ENCODE assay signal across 28 cellular contexts in genomic region chr7:68421712-68422111, GRCh38.
"Had no signal": no experiment of that assay in that cellular context is flagged by ENCODE, and none has a peak within 500 bp of the region (broad histone marks: within the 10 kb centered on the region; RNA-seq: fewer than 3 reads in every experiment).

No MANE protein-coding gene starts in this region.

- H3K9me3 Mint-ChIP-seq: type B pancreatic cell had no signal

- H3K27ac Mint-ChIP-seq: stimulated activated effector memory CD8-positive, alpha-beta T cell treated with anti-CD3 and anti-CD28 coated beads, Interleukin-12 subunit alpha, Interleukin-12 subunit beta, amount 100 ng/mL, for 72 hours; stimulated activated memory B cell treated with anti-CD40 and anti-IgM and Interleukin-4, amounts not matched to agents 10 μg/mL and 1 μg/mL and 100 μg/mL, for 72 hours; stimulated activated naive B cell treated with anti-CD40 and anti-IgM and Interleukin-4, amounts not matched to agents 10 μg/mL and 1 μg/mL and 100 μg/mL, for 72 hours; stimulated activated naive CD8-positive, alpha-beta T cell treated with anti-CD3 and anti-CD28 coated beads, Interleukin-15, amount 100 ng/mL, for 72 hours; stimulated activated naive CD8-positive, alpha-beta T cell treated with anti-CD3 and anti-CD28 coated beads, Interleukin-15, Interleukin-2, amounts not matched to agents 100 ng/mL and 50 ng/mL, for 24 hours; type B pancreatic cell had no signal

- H3K27me3 Mint-ChIP-seq: stimulated activated memory B cell treated with anti-CD40 and anti-IgM and Interleukin-4, amounts not matched to agents 10 μg/mL and 1 μg/mL and 100 μg/mL, for 72 hours; stimulated activated naive B cell treated with anti-CD40 and anti-IgM and Interleukin-4, amounts not matched to agents 10 μg/mL and 1 μg/mL and 100 μg/mL, for 72 hours; stimulated activated naive CD8-positive, alpha-beta T cell treated with anti-CD3 and anti-CD28 coated beads, Interleukin-15, amount 100 ng/mL, for 72 hours; stimulated activated naive CD8-positive, alpha-beta T cell treated with anti-CD3 and anti-CD28 coated beads, Interleukin-15, Interleukin-2, amounts not matched to agents 100 ng/mL and 50 ng/mL, for 24 hours had no signal

- H3K36me3 ChIP-seq: stomach, suprapubic skin, thoracic aorta, thyroid gland, tibial nerve, transverse colon, upper lobe of left lung, upper lobe of right lung, uterus, vagina had no signal

- FAIRE-seq: urothelium cell line had no signal

- H3K4me1 ChIP-seq: stomach, suprapubic skin, testis, thyroid gland, tibial nerve, transverse colon, upper lobe of left lung, upper lobe of right lung, uterus, vagina had no signal

- H3K4me1 Mint-ChIP-seq: stimulated activated effector memory CD8-positive, alpha-beta T cell treated with anti-CD3 and anti-CD28 coated beads, Interleukin-12 subunit alpha, Interleukin-12 subunit beta, amount 100 ng/mL, for 72 hours; stimulated activated memory B cell treated with anti-CD40 and anti-IgM and Interleukin-4, amounts not matched to agents 10 μg/mL and 1 μg/mL and 100 μg/mL, for 72 hours; stimulated activated naive B cell treated with anti-CD40 and anti-IgM and Interleukin-4, amounts not matched to agents 10 μg/mL and 1 μg/mL and 100 μg/mL, for 72 hours; stimulated activated naive CD8-positive, alpha-beta T cell treated with anti-CD3 and anti-CD28 coated beads, Interleukin-15, amount 100 ng/mL, for 72 hours had no signal

- H3K9me3 ChIP-seq: stomach, suprapubic skin, testis, thoracic aorta, thyroid gland, tibial nerve, transverse colon, upper lobe of left lung, upper lobe of right lung, uterus, vagina had no signal

- ATAC-seq: stimulated activated effector memory CD8-positive, alpha-beta T cell treated with anti-CD3 and anti-CD28 coated beads, Interleukin-12 subunit alpha, Interleukin-12 subunit beta, amount 100 ng/mL, for 72 hours; stimulated activated memory B cell treated with anti-CD40 and anti-IgM and Interleukin-4, amounts not matched to agents 10 μg/mL and 1 μg/mL and 100 μg/mL, for 72 hours; stimulated activated naive B cell treated with anti-CD40 and anti-IgM and Interleukin-4, amounts not matched to agents 10 μg/mL and 1 μg/mL and 100 μg/mL, for 72 hours; stimulated activated naive CD8-positive, alpha-beta T cell treated with anti-CD3 and anti-CD28 coated beads, Interleukin-15, amount 100 ng/mL, for 72 hours; stimulated activated naive CD8-positive, alpha-beta T cell treated with anti-CD3 and anti-CD28 coated beads, Interleukin-15, Interleukin-2, amounts not matched to agents 100 U/mL and 50 U/mL, for 24 hours; upper lobe of right lung had no signal

- H3K27me3 ChIP-seq: stomach, suprapubic skin, testis, thyroid gland, tibial nerve, transverse colon, upper lobe of left lung, upper lobe of right lung, uterus, vagina had no signal

- H3K4me3 Mint-ChIP-seq: stimulated activated effector memory CD8-positive, alpha-beta T cell treated with anti-CD3 and anti-CD28 coated beads, Interleukin-12 subunit alpha, Interleukin-12 subunit beta, amount 100 ng/mL, for 72 hours; stimulated activated memory B cell treated with anti-CD40 and anti-IgM and Interleukin-4, amounts not matched to agents 10 μg/mL and 1 μg/mL and 100 μg/mL, for 72 hours; stimulated activated naive B cell treated with anti-CD40 and anti-IgM and Interleukin-4, amounts not matched to agents 10 μg/mL and 1 μg/mL and 100 μg/mL, for 72 hours; stimulated activated naive CD8-positive, alpha-beta T cell treated with anti-CD3 and anti-CD28 coated beads, Interleukin-15, amount 100 ng/mL, for 72 hours; stimulated activated naive CD8-positive, alpha-beta T cell treated with anti-CD3 and anti-CD28 coated beads, Interleukin-15, Interleukin-2, amounts not matched to agents 100 ng/mL and 50 ng/mL, for 24 hours; type B pancreatic cell had no signal

- H3K27ac ChIP-seq: stomach, suprapubic skin, testis, thyroid gland, tibial nerve, transverse colon, upper lobe of left lung, upper lobe of right lung, uterus, vagina had no signal

- DNase-seq: stimulated activated CD4-positive, alpha-beta T cell treated with anti-CD3 and anti-CD28 coated beads, Interleukin-2, amount 100 ng/mL, for 48 hours; stimulated activated CD4-positive, alpha-beta T cell treated with anti-CD3 and anti-CD28 coated beads, Interleukin-4, amount 100 ng/mL, for 1 hour; stimulated activated CD4-positive, alpha-beta T cell treated with anti-CD3 and anti-CD28 coated beads, Interleukin-4, amount 100 ng/mL, for 24 hours; stimulated activated CD4-positive, alpha-beta T cell treated with anti-CD3 and anti-CD28 coated beads, Interleukin-4, amount 100 ng/mL, for 4 hours; stimulated activated CD8-positive, alpha-beta memory T cell treated with anti-CD3 and anti-CD28 coated beads, Interleukin-4, amount 100 ng/mL, for 48 hours; stimulated activated naive B cell treated with anti-CD40 and anti-IgM and Interleukin-4, amounts not matched to agents 10 μg/mL and 1 μg/mL and 100 μg/mL, for 72 hours; stimulated activated naive CD4-positive, alpha-beta T cell; stimulated activated naive CD4-positive, alpha-beta T cell treated with Interleukin-2 at 50 U/mL for 16 hours; stimulated activated naive CD8-positive, alpha-beta T cell treated with anti-CD3 and anti-CD28 coated beads, Interleukin-15, amount 100 ng/mL, for 72 hours; stimulated activated naive CD8-positive, alpha-beta T cell treated with anti-CD3 and anti-CD28 coated beads, Interleukin-15, Interleukin-2, amounts not matched to agents 100 U/mL and 50 U/mL, for 24 hours; stomach; substantia nigra; testis; thyroid gland; transverse colon; trophoblast cell; upper lobe of left lung; upper lobe of right lung; uterus had no signal

- H3K36me3 Mint-ChIP-seq: stimulated activated effector memory CD8-positive, alpha-beta T cell treated with anti-CD3 and anti-CD28 coated beads, Interleukin-12 subunit alpha, Interleukin-12 subunit beta, amount 100 ng/mL, for 72 hours; stimulated activated memory B cell treated with anti-CD40 and anti-IgM and Interleukin-4, amounts not matched to agents 10 μg/mL and 1 μg/mL and 100 μg/mL, for 72 hours; stimulated activated naive B cell treated with anti-CD40 and anti-IgM and Interleukin-4, amounts not matched to agents 10 μg/mL and 1 μg/mL and 100 μg/mL, for 72 hours; type B pancreatic cell had no signal

- H3K4me3 ChIP-seq: stomach, suprapubic skin, testis, thoracic aorta, thyroid gland, tibial nerve, transverse colon, upper lobe of left lung, upper lobe of right lung, uterus, vagina had no signal
